In genomic region chr2:232378735-232379151, GRCh38 we compare ENCODE assay signal across 16 cellular contexts. TPM values are rescaled to one million over a fixed set of nuclear protein-coding genes. Genes with fewer than 3 reads are reported as not detected.
"Had no signal": no experiment of that assay in that cellular context is flagged by ENCODE, and none has a peak within 500 bp of the region (broad histone marks: within the 10 kb centered on the region; RNA-seq: fewer than 3 reads in every experiment).

ALPP (plus strand) TSS chr2:232378751; CDS start chr2:232378803, 52 bp downstream.

RNA-seq across cellular contexts. Expression of gene ALPP, which starts in this region (rescaled TPM):
- total RNA-seq: cerebellum, dermis microvascular lymphatic vessel endothelial cell, endodermal cell, endothelial cell of umbilical vein, frontal cortex, glomerular endothelial cell, heart left ventricle, kidney epithelial cell, left ventricle myocardium superior, lung microvascular endothelial cell, mononuclear cell, osteoblast, pulmonary artery endothelial cell had no signal
- polyA plus RNA-seq: endothelial cell of umbilical vein; esophagus; heart left ventricle; naive thymus-derived CD4-positive, alpha-beta T cell; small intestine had no signal
